ENCODE assay signal across 8 cellular contexts in genomic region chr16:33643270-33643669, GRCh38.
DNase-seq lines count a peak whose midpoint lies in the region; ATAC-seq and TF ChIP-seq lines count a peak whose summit lies in the region.
"Not testable (repeated sequence)": the region's sequence is repeated elsewhere in the genome, so short reads cannot be mapped to it uniquely, and the experiment has no call there.

No MANE protein-coding gene starts in this region.

- TF ChIP-seq POLR2A in transverse colon (IDR thresholded peaks at IDR 0.05), result not testable (repeated sequence)

- ATAC-seq in GM18519 (IDR thresholded peaks at IDR 0.05; ENCODE audit: low FRiP score, unreplicated experiment) (peak; percentile 61), GM19351 (IDR thresholded peaks at IDR 0.05; ENCODE audit: unreplicated experiment) (peak; percentile 91), GM21423 (IDR thresholded peaks at IDR 0.05; ENCODE audit: unreplicated experiment) (peak; percentile 89), HG02571 (IDR thresholded peaks at IDR 0.05; ENCODE audit: unreplicated experiment) (peak; percentile 88), HG02981 (IDR thresholded peaks at IDR 0.05; ENCODE audit: unreplicated experiment) (peak; percentile 83), HG03196 (IDR thresholded peaks at IDR 0.05; ENCODE audit: unreplicated experiment) (peak; percentile 71), HG03571 (IDR thresholded peaks at IDR 0.05; ENCODE audit: unreplicated experiment) (peak; percentile 52)

- H3K4me1 ChIP-seq in transverse colon, result not testable (repeated sequence)

- not testable (repeated sequence) for H3K27ac ChIP-seq in transverse colon

- H3K36me3 ChIP-seq in transverse colon, result not testable (repeated sequence)

- intact Hi-C loops in transverse colon (cut with DNase I; ENCODE audit: low total_unique reads), result not testable (repeated sequence)

- H3K9me3 ChIP-seq in transverse colon, result not testable (repeated sequence)

- DNase-seq in transverse colon, result peak; percentile 18

- not testable (repeated sequence) for H3K27me3 ChIP-seq in transverse colon

- not testable (repeated sequence) for H3K4me3 ChIP-seq in transverse colon

- not testable (repeated sequence) for TF ChIP-seq EP300 in transverse colon (IDR thresholded peaks at IDR 0.05; ENCODE audit: low read depth)

- TF ChIP-seq CTCF in transverse colon (IDR thresholded peaks at IDR 0.05), result not testable (repeated sequence)

- in situ Hi-C loops in transverse colon (cut with MboI; ENCODE audit: low pct_ligation_motif_present in 1 of 4, low pct_unique_long_range_greater_than_20kb in 1 of 4, low sequenced_read_pairs in 3 of 4), result not testable (repeated sequence)

- 94% methylated on average over 2 of the region's 2 CpGs; no CpG with 5 or more reads in 1 of the 2 donors for WGBS in transverse colon (ENCODE audit: low coverage in 1 of 2), 2 donors
